In genomic region chr3:188558343-188559068, GRCh38 we compare ENCODE assay signal across 16 cellular contexts.
DNase-seq lines count a peak whose midpoint lies in the region; ATAC-seq and TF ChIP-seq lines count a peak whose summit lies in the region.
"Had no signal": no experiment of that assay in that cellular context is flagged by ENCODE, and none has a peak within 500 bp of the region (broad histone marks: within the 10 kb centered on the region; RNA-seq: fewer than 3 reads in every experiment).

No MANE protein-coding gene starts in this region.

- no peaks in the 10 kb centered on the region for H3F3A ChIP-seq in neural cell (ENCODE audit: insufficient read depth, low read length, poor library complexity, severe bottlenecking)

- H3K79me1 ChIP-seq in IMR-90 (ENCODE audit: low read depth in 1 of 2, low read length in 2 of 2), result peaks cover 39 to 84% of the 10 kb centered on the region in 2 experiments

- H3K27ac Mint-ChIP-seq in endothelial cell (ENCODE audit: unreplicated experiment), result peak overlapping the region; percentile 69
- H3K27ac Mint-ChIP-seq: CD4-positive, alpha-beta T cell; IgD-negative memory B cell had no signal

- POLR2A ChIA-PET in IMR-90 (lab: Charles Lee; ENCODE audit: unreplicated experiment), result no interaction called here

- H3K27ac ChIP-seq in BLaER1 treated with 17β-estradiol and CSF1 and Interleukin-3, amounts not matched to agents 10 nM and 100 nM, result peak overlapping the region in 5 of 11 experiments; percentile 1 to 77 (median 63); a peak in 9 of 22 replicates
- H3K27ac ChIP-seq in IMR-90 (ENCODE audit: insufficient read depth, low read length) (no peak overlapping the region), neural cell (ENCODE audit: low read length) (peak overlapping the region; percentile 21), suprapubic skin (no peak overlapping the region)
- H3K27ac ChIP-seq: colonic mucosa, prostate gland, transverse colon had no signal

- H3K4me2 ChIP-seq in BLaER1 treated with 17β-estradiol and CSF1 and Interleukin-3, amounts not matched to agents 10 nM and 100 nM, result peak overlapping the region in 9 of 11 experiments; percentile 0 to 84 (median 45); a peak in 13 of 22 replicates
- H3K4me2 ChIP-seq in IMR-90 (ENCODE audit: low read depth, low read length), result no peak overlapping the region
- H3K4me2 ChIP-seq in neural cell (ENCODE audit: low read length), result no peak overlapping the region

- no peaks in the 10 kb centered on the region for H3K27me3 ChIP-seq in BLaER1 treated with 17β-estradiol and CSF1 and Interleukin-3, amounts not matched to agents 10 nM and 100 nM
- H3K27me3 ChIP-seq in IMR-90 (ENCODE audit: control insufficient read depth, insufficient read depth, low read length) (no peaks in the 10 kb centered on the region), neural cell (ENCODE audit: insufficient read depth, low read depth, low read length) (no peaks in the 10 kb centered on the region), suprapubic skin (no peaks in the 10 kb centered on the region)
- H3K27me3 ChIP-seq: adrenal gland, colonic mucosa, transverse colon had no signal

- no peaks in the 10 kb centered on the region for H3K9me3 Mint-ChIP-seq in endothelial cell (ENCODE audit: unreplicated experiment)
- H3K9me3 Mint-ChIP-seq: CD4-positive, alpha-beta T cell; IgD-negative memory B cell had no signal

- H3K56ac ChIP-seq in IMR-90 (ENCODE audit: extremely low read depth, insufficient read depth, low read length), result no peak overlapping the region

- H4K5ac ChIP-seq in IMR-90 (ENCODE audit: low read depth, low read length), result no peak overlapping the region

- H3K79me2 ChIP-seq in neural cell (replicated peaks; ENCODE audit: insufficient read depth, low read length), result no peaks in the 10 kb centered on the region

- no peaks in the 10 kb centered on the region; a peak in 1 of 22 replicates for H3K36me3 ChIP-seq in BLaER1 treated with 17β-estradiol and CSF1 and Interleukin-3, amounts not matched to agents 10 nM and 100 nM
- H3K36me3 ChIP-seq in IMR-90 (ENCODE audit: control insufficient read depth, insufficient read depth, low read length), result peaks cover 5% of the 10 kb centered on the region; the same call in 1 of the 2 replicates
- H3K36me3 ChIP-seq in neural cell (ENCODE audit: insufficient read depth, low read length), result no peaks in the 10 kb centered on the region
- no peaks in the 10 kb centered on the region for H3K36me3 ChIP-seq in suprapubic skin
- H3K36me3 ChIP-seq: adrenal gland, colonic mucosa, prostate gland, transverse colon had no signal

- DNase-seq in IMR-90, result peak; percentile 39
- no peak for DNase-seq in endothelial cell (ENCODE audit: low spot score)
- DNase-seq in suprapubic skin (ENCODE audit: low spot score in 2 of 2), result no peak
- no peak for DNase-seq in SHP77 (lab: John Stamatoyannopoulos, UW)
- DNase-seq in GM13977 (ENCODE audit: low spot score), result no peak
- DNase-seq: activated T-cell treated with anti-CD3 and anti-CD28 coated beads for 4 hours; adrenal gland; CD4-positive, alpha-beta T cell; colonic mucosa; GF-D8; transverse colon had no signal

- TF ChIP-seq POLR2A in IMR-90 (IDR thresholded peaks at IDR 0.05; ENCODE audit: low read depth, low read length) (no peak), suprapubic skin (IDR thresholded peaks at IDR 0.05) (no peak)

- H2AFZ ChIP-seq in IMR-90 (replicated peaks; ENCODE audit: low read length, poor library complexity), result no peak overlapping the region
- no peak overlapping the region for H2AFZ ChIP-seq in neural cell (ENCODE audit: low read depth, low read length)

- peaks cover 10% of the 10 kb centered on the region for H3K9me1 ChIP-seq in IMR-90 (ENCODE audit: insufficient read depth, low read length)

- dilution Hi-C loops in IMR-90 (cut with HindIII; ENCODE audit: low sequenced_read_pairs, unreplicated experiment), result no loop called here

- H3K4me1 ChIP-seq in BLaER1 treated with 17β-estradiol and CSF1 and Interleukin-3, amounts not matched to agents 10 nM and 100 nM, result peaks cover 0 to 98% (median 15%) of the 10 kb centered on the region in 10 experiments; a peak in 15 of 20 replicates
- H3K4me1 ChIP-seq in IMR-90 (ENCODE audit: control insufficient read depth, insufficient read depth, low read length) (peaks cover 12% of the 10 kb centered on the region), suprapubic skin (peaks cover 16% of the 10 kb centered on the region)
- H3K4me1 ChIP-seq: colonic mucosa, prostate gland had no signal

- H3K4me3 Mint-ChIP-seq in endothelial cell (ENCODE audit: unreplicated experiment), result no peak overlapping the region
- H3K4me3 Mint-ChIP-seq: CD4-positive, alpha-beta T cell; IgD-negative memory B cell had no signal

- WGBS in IMR-90 (ENCODE audit: extremely low coverage in 2 of 2, insufficient read length in 1 of 2), 2 experiments, result 100% methylated on average over 1 of the region's 5 CpGs; no CpG with 5 or more reads in 1 of the 2 experiments
- WGBS in suprapubic skin, result 70% methylated on average over 5 of the region's 5 CpGs

- intact Hi-C loops in IMR-90 (cut with micrococcal nuclease), result no loop called here

- no peak overlapping the region for H2AK9ac ChIP-seq in IMR-90 (replicated peaks; ENCODE audit: low read depth, low read length, poor library complexity)

- H3K4me3 ChIP-seq in BLaER1 treated with 17β-estradiol and CSF1 and Interleukin-3, amounts not matched to agents 10 nM and 100 nM, result no peak overlapping the region
- H3K4me3 ChIP-seq in IMR-90 (ENCODE audit: insufficient read depth, low read depth, low read length) (no peak overlapping the region), neural cell (ENCODE audit: low read length) (no peak overlapping the region), suprapubic skin (no peak overlapping the region)
- H3K4me3 ChIP-seq: adrenal gland, colonic mucosa, prostate gland, transverse colon had no signal

- TF ChIP-seq RAD21 in IMR-90 (IDR thresholded peaks at IDR 0.05; ENCODE audit: low read length) (no peak), neural cell (conservative IDR thresholded peaks at IDR 0.05) (no peak)

- H3K4ac ChIP-seq in IMR-90 (ENCODE audit: low read depth, low read length), result no peak overlapping the region

- H3K14ac ChIP-seq in IMR-90 (replicated peaks; ENCODE audit: low read depth, low read length), result no peak overlapping the region; the same call in 1 of the 2 replicates

- ATAC-seq in IMR-90 (ENCODE audit: low read depth) (no peak), HG03457 (IDR thresholded peaks at IDR 0.05; ENCODE audit: unreplicated experiment) (no peak)

- no peak overlapping the region for H2BK20ac ChIP-seq in IMR-90 (ENCODE audit: low read depth, low read length)

- peak overlapping the region in 2 of 11 experiments; percentile 31 to 43; a peak in 2 of 22 replicates for H3K9ac ChIP-seq in BLaER1 treated with 17β-estradiol and CSF1 and Interleukin-3, amounts not matched to agents 10 nM and 100 nM
- no peak overlapping the region for H3K9ac ChIP-seq in IMR-90 (ENCODE audit: low read depth, low read length)
- no peak overlapping the region for H3K9ac ChIP-seq in neural cell (ENCODE audit: low read length)

- H3K36me3 Mint-ChIP-seq in endothelial cell (ENCODE audit: low read depth, unreplicated experiment), result no peaks in the 10 kb centered on the region

- no peaks in the 10 kb centered on the region for H3K9me3 ChIP-seq in BLaER1 treated with 17β-estradiol and CSF1 and Interleukin-3, amounts not matched to agents 10 nM and 100 nM (replicated peaks in 1 of 11)
- no peaks in the 10 kb centered on the region for H3K9me3 ChIP-seq in IMR-90 (ENCODE audit: control insufficient read depth, insufficient read depth, low read length)
- H3K9me3 ChIP-seq in neural cell (ENCODE audit: low read length), result no peaks in the 10 kb centered on the region
- H3K9me3 ChIP-seq in suprapubic skin, result no peaks in the 10 kb centered on the region
- H3K9me3 ChIP-seq: adrenal gland, colonic mucosa, prostate gland, transverse colon had no signal

- no TSS peak for BruUV-seq in IMR-90 (replicated peaks; lab: Mats Ljungman, UMichigan)

- no peak overlapping the region for H4K8ac ChIP-seq in IMR-90 (ENCODE audit: low read depth in 2 of 2, low read length in 2 of 2)

- H3K27me3 Mint-ChIP-seq in endothelial cell (ENCODE audit: unreplicated experiment), result no peaks in the 10 kb centered on the region
- H3K27me3 Mint-ChIP-seq: CD4-positive, alpha-beta T cell; IgD-negative memory B cell had no signal

- peaks cover 15% of the 10 kb centered on the region for H3K4me1 Mint-ChIP-seq in endothelial cell (ENCODE audit: unreplicated experiment)

- no peak overlapping the region for H2BK5ac ChIP-seq in IMR-90 (ENCODE audit: low read depth, low read length, poor library complexity, severe bottlenecking)

- CTCF ChIA-PET in IMR-90 (lab: Yijun Ruan, JAX), result no interaction called here

- no peak overlapping the region for H3K23ac ChIP-seq in IMR-90 (ENCODE audit: low read depth, low read length)

- no peak for TF ChIP-seq CTCF in IMR-90 (conservative IDR thresholded peaks at IDR 0.05; ENCODE audit: low read depth, low read length)
- TF ChIP-seq CTCF in endothelial cell (IDR thresholded peaks at IDR 0.05; ENCODE audit: unreplicated experiment), result no peak
- no peak for TF ChIP-seq CTCF in neural cell (IDR thresholded peaks at IDR 0.05; ENCODE audit: poor library complexity, severe bottlenecking)
- no peak for TF ChIP-seq CTCF in suprapubic skin (IDR thresholded peaks at IDR 0.05)
- TF ChIP-seq CTCF in GM13977 (IDR thresholded peaks at IDR 0.05; ENCODE audit: extremely low read depth, insufficient read depth, missing control alignments), result no peak

- H4K20me1 ChIP-seq in BLaER1 treated with 17β-estradiol and CSF1 and Interleukin-3, amounts not matched to agents 10 nM and 100 nM, result no peaks in the 10 kb centered on the region
- H4K20me1 ChIP-seq in IMR-90 (ENCODE audit: insufficient read depth, low read length) (peaks cover 9% of the 10 kb centered on the region; the same call in 1 of the 2 replicates), neural cell (ENCODE audit: insufficient read depth) (no peaks in the 10 kb centered on the region)

- H2BK15ac ChIP-seq in IMR-90 (ENCODE audit: low read depth, low read length), result no peak overlapping the region

- no peaks in the 10 kb centered on the region for H3K9me2 ChIP-seq in neural cell (ENCODE audit: insufficient read depth, low read length)

- H4K91ac ChIP-seq in IMR-90 (ENCODE audit: insufficient read depth, low read depth, low read length), result no peak overlapping the region

- no peak overlapping the region for H2AK5ac ChIP-seq in IMR-90 (ENCODE audit: low read depth, low read length)

- no peak overlapping the region; the same call in 1 of the 2 replicates for H3K18ac ChIP-seq in IMR-90 (ENCODE audit: low read depth, low read length)

- in situ Hi-C loops in IMR-90 (cut with MboI; ENCODE audit: low sequenced_read_pairs) (no loop called here), GM13977 (cut with MboI; ENCODE audit: low pct_unique_long_range_greater_than_20kb, low sequenced_read_pairs, unreplicated experiment) (no loop called here)

- H2BK120ac ChIP-seq in IMR-90 (ENCODE audit: low read depth, low read length), result no peak overlapping the region

- TF ChIP-seq EP300 in neural cell (conservative IDR thresholded peaks at IDR 0.05; ENCODE audit: poor library complexity, severe bottlenecking), result no peak
- no peak for TF ChIP-seq EP300 in suprapubic skin (IDR thresholded peaks at IDR 0.05)

TF ChIP-seq in IMR-90, 13 proteins besides CTCF, POLR2A, EP300 and RAD21 (continues in another document):
- TF ChIP-seq NFE2L2 (IDR thresholded peaks at IDR 0.05; ENCODE audit: low read depth, low read length), result peak; percentile 34; the same call in 1 of the 2 replicates

TF ChIP-seq in neural cell, 6 proteins besides CTCF, POLR2A, EP300 and RAD21 (continues in another document):
- TF ChIP-seq TAF1 (IDR thresholded peaks at IDR 0.05; ENCODE audit: low read depth), result no peak

Comparison
In these comparisons a context has a peak if more than half of its experiments do, and no peak if none do; other contexts are left out.
1. H3K4me2 ChIP-seq: peak in BLaER1 treated with 17β-estradiol and CSF1 and Interleukin-3, amounts not matched to agents 10 nM and 100 nM (9 of 11); none in IMR-90 (single experiment) and neural cell (single experiment).